24 cellular contexts compared by ENCODE assay signal in genomic region chr1:229749992-229750391, GRCh38.
"Had no signal": no experiment of that assay in that cellular context is flagged by ENCODE, and none has a peak within 500 bp of the region (broad histone marks: within the 10 kb centered on the region; RNA-seq: fewer than 3 reads in every experiment).

No MANE protein-coding gene starts in this region.

- H3K4me1 ChIP-seq: pancreas, psoas muscle, right lobe of liver, sigmoid colon, thyroid gland, tibial nerve, upper lobe of right lung, uterus had no signal

- H3K4me3 Mint-ChIP-seq: naive thymus-derived CD4-positive, alpha-beta T cell; natural killer cell; nephron; stimulated activated effector memory CD8-positive, alpha-beta T cell treated with anti-CD3 and anti-CD28 coated beads, Interleukin-12 subunit alpha, Interleukin-12 subunit beta, amount 100 ng/mL, for 72 hours; stimulated activated naive B cell treated with anti-CD40 and anti-IgM and Interleukin-4, amounts not matched to agents 10 μg/mL and 1 μg/mL and 100 μg/mL, for 72 hours; stimulated activated naive CD8-positive, alpha-beta T cell treated with anti-CD3 and anti-CD28 coated beads, Interleukin-15, Interleukin-2, amounts not matched to agents 100 ng/mL and 50 ng/mL, for 24 hours; type B pancreatic cell had no signal

- H3K36me3 Mint-ChIP-seq: naive thymus-derived CD4-positive, alpha-beta T cell; natural killer cell; stimulated activated effector memory CD8-positive, alpha-beta T cell treated with anti-CD3 and anti-CD28 coated beads, Interleukin-12 subunit alpha, Interleukin-12 subunit beta, amount 100 ng/mL, for 72 hours; stimulated activated naive B cell treated with anti-CD40 and anti-IgM and Interleukin-4, amounts not matched to agents 10 μg/mL and 1 μg/mL and 100 μg/mL, for 72 hours; type B pancreatic cell had no signal

- H3K9me3 ChIP-seq: pancreas, psoas muscle, right lobe of liver, stomach, thoracic aorta, thyroid gland, tibial nerve, upper lobe of right lung, uterus had no signal

- H3K27ac ChIP-seq: pancreas, psoas muscle, right lobe of liver, sigmoid colon, stomach, thoracic aorta, thyroid gland, tibial nerve, upper lobe of right lung, uterus had no signal

- H3K9me3 Mint-ChIP-seq: natural killer cell; stimulated activated effector memory CD8-positive, alpha-beta T cell treated with anti-CD3 and anti-CD28 coated beads, Interleukin-12 subunit alpha, Interleukin-12 subunit beta, amount 100 ng/mL, for 72 hours; type B pancreatic cell had no signal

- DNase-seq: naive thymus-derived CD4-positive, alpha-beta T cell; natural killer cell; pancreas; psoas muscle; right cardiac atrium; right lobe of liver; sigmoid colon; small intestine; stimulated activated CD4-positive, alpha-beta T cell treated with anti-CD3 and anti-CD28 coated beads, Interleukin-15, amount 100 ng/mL, for 24 hours; stimulated activated CD4-positive, alpha-beta T cell treated with anti-CD3 and anti-CD28 coated beads, Interleukin-2, amount 100 ng/mL, for 24 hours; stimulated activated CD4-positive, alpha-beta T cell treated with anti-CD3 and anti-CD28 coated beads, Interleukin-2, amount 100 ng/mL, for 48 hours; stimulated activated CD4-positive, alpha-beta T cell treated with anti-CD3 and anti-CD28 coated beads, Interleukin-4, amount 100 ng/mL, for 24 hours; stimulated activated naive B cell treated with anti-CD40 and anti-IgM and Interleukin-4, amounts not matched to agents 10 μg/mL and 1 μg/mL and 100 μg/mL, for 72 hours; stimulated activated naive CD4-positive, alpha-beta T cell treated with Interleukin-2 at 50 U/mL for 16 hours; stomach; thyroid gland; upper lobe of right lung; uterus had no signal

- H3K27ac Mint-ChIP-seq: naive thymus-derived CD4-positive, alpha-beta T cell; natural killer cell; nephron; stimulated activated effector memory CD8-positive, alpha-beta T cell treated with anti-CD3 and anti-CD28 coated beads, Interleukin-12 subunit alpha, Interleukin-12 subunit beta, amount 100 ng/mL, for 72 hours; stimulated activated naive B cell treated with anti-CD40 and anti-IgM and Interleukin-4, amounts not matched to agents 10 μg/mL and 1 μg/mL and 100 μg/mL, for 72 hours; stimulated activated naive CD8-positive, alpha-beta T cell treated with anti-CD3 and anti-CD28 coated beads, Interleukin-15, Interleukin-2, amounts not matched to agents 100 ng/mL and 50 ng/mL, for 24 hours; type B pancreatic cell had no signal

- H3K4me1 Mint-ChIP-seq: nephron had no signal

- H3K36me3 ChIP-seq: pancreas, right lobe of liver, sigmoid colon, stomach, thoracic aorta, thyroid gland, tibial nerve, upper lobe of right lung, uterus had no signal

- H3K4me3 ChIP-seq: pancreas, psoas muscle, right lobe of liver, sigmoid colon, stomach, thoracic aorta, thyroid gland, tibial nerve, upper lobe of right lung, uterus had no signal

- ATAC-seq: naive thymus-derived CD4-positive, alpha-beta T cell; natural killer cell; pancreas; psoas muscle; right cardiac atrium; right lobe of liver; stimulated activated effector memory CD8-positive, alpha-beta T cell treated with anti-CD3 and anti-CD28 coated beads, Interleukin-12 subunit alpha, Interleukin-12 subunit beta, amount 100 ng/mL, for 72 hours; stimulated activated naive B cell treated with anti-CD40 and anti-IgM and Interleukin-4, amounts not matched to agents 10 μg/mL and 1 μg/mL and 100 μg/mL, for 72 hours; upper lobe of right lung had no signal

- H3K27me3 ChIP-seq: pancreas, right lobe of liver, sigmoid colon, stomach, thyroid gland, tibial nerve, upper lobe of right lung, uterus had no signal
